8 cellular contexts compared by ENCODE assay signal in the genomic region with DNA sequence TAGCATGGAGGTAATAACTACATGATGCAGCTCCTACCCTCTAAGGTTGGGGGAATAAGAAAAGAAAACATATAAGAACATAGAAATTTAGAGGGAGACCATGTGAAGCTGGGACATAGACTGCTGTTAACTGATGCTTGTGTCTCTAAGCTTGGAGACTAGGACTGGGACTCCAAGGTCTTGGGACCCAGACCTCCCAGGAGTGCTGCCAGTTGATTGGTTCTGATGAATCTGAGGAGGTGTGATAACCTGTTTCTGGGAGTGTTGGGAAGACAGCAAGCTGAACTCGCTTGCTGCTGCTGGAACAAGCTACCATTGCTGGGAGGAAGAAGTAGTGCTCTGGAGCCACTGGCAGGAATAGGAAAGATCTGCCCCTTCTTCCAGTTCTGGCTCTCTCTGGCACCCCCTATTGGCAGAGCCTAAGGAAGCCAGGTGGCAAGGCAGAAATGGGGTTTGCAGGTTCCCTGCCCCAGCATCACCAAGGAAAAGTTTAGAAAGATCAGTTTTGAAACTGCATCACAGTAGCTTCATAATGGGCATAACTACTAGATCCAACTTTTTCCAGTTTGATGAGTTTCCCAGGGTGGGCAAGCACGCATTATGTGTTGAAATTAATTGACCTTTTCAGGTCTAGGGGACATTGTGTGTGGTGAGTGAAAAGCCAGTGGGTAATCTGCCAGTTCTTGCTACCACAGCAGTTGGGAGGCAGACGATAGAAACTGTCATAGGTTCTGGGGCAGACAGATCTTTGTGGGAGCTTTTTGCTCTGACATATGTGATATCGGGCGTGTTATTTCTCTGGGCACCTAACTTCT.
DNase-seq lines count a peak whose midpoint lies in the region; ATAC-seq and TF ChIP-seq lines count a peak whose summit lies in the region.

No MANE protein-coding gene starts in this region.

- H3K4me1 Mint-ChIP-seq in stimulated activated naive B cell treated with anti-CD40 and anti-IgM and Interleukin-4, amounts not matched to agents 10 μg/mL and 1 μg/mL and 100 μg/mL, for 72 hours, result peaks cover 41 to 49% of the 10 kb centered on the region in 2 donors

- H3K9me3 Mint-ChIP-seq in stimulated activated naive B cell treated with anti-CD40 and anti-IgM and Interleukin-4, amounts not matched to agents 10 μg/mL and 1 μg/mL and 100 μg/mL, for 72 hours, result peaks cover 0 to 1% of the 10 kb centered on the region in 2 donors

- TF ChIP-seq CTCF in LNCAP (IDR thresholded peaks at IDR 0.05), result peak; percentile 63

- peaks cover 19 to 41% of the 10 kb centered on the region in 2 donors for H3K36me3 Mint-ChIP-seq in stimulated activated naive B cell treated with anti-CD40 and anti-IgM and Interleukin-4, amounts not matched to agents 10 μg/mL and 1 μg/mL and 100 μg/mL, for 72 hours

- ATAC-seq in stimulated activated naive B cell treated with anti-CD40 and anti-IgM and Interleukin-4, amounts not matched to agents 10 μg/mL and 1 μg/mL and 100 μg/mL, for 72 hours (replicated peaks), result peak in 1 of 2 donors; percentile 25

- H3K27me3 Mint-ChIP-seq in stimulated activated naive B cell treated with anti-CD40 and anti-IgM and Interleukin-4, amounts not matched to agents 10 μg/mL and 1 μg/mL and 100 μg/mL, for 72 hours, result no peaks in the 10 kb centered on the region

- DNase-seq in DMS153 (lab: John Stamatoyannopoulos, UW) (peak; percentile 5), DMS153 treated with DMSO at 0.1 percent for 48 hours (lab: John Stamatoyannopoulos, UW; ENCODE audit: unreplicated experiment) (no peak), iPS DF 4.7 (ENCODE audit: extremely low read depth, low spot score) (peak; percentile 33), cerebellar cortex (ENCODE audit: low spot score) (no peak), NCI-H187 treated with DMSO at 0.1 percent for 48 hours (lab: John Stamatoyannopoulos, UW) (no peak)
- DNase-seq in activated CD4-positive, alpha-beta T cell treated with anti-CD3 and anti-CD28 coated beads, Interleukin-2, amount 50 U/mL, for 4 hours, result peak; percentile 4 to 6
- no peak for DNase-seq in stimulated activated naive B cell treated with anti-CD40 and anti-IgM and Interleukin-4, amounts not matched to agents 10 μg/mL and 1 μg/mL and 100 μg/mL, for 72 hours

- H3K4me3 Mint-ChIP-seq in stimulated activated naive B cell treated with anti-CD40 and anti-IgM and Interleukin-4, amounts not matched to agents 10 μg/mL and 1 μg/mL and 100 μg/mL, for 72 hours, result peak overlapping the region in 1 of 2 donors; percentile 4

- H3K27ac Mint-ChIP-seq in stimulated activated naive B cell treated with anti-CD40 and anti-IgM and Interleukin-4, amounts not matched to agents 10 μg/mL and 1 μg/mL and 100 μg/mL, for 72 hours, result peak overlapping the region; percentile 40

Comparison
In these comparisons a context has a peak if more than half of its experiments do, and no peak if none do; other contexts are left out.
1. DNase-seq: peak in DMS153 (single experiment), activated CD4-positive, alpha-beta T cell treated with anti-CD3 and anti-CD28 coated beads, Interleukin-2, amount 50 U/mL, for 4 hours (2 of 2) and iPS DF 4.7 (single experiment); none in DMS153 treated with DMSO at 0.1 percent for 48 hours (single experiment), stimulated activated naive B cell treated with anti-CD40 and anti-IgM and Interleukin-4, amounts not matched to agents 10 μg/mL and 1 μg/mL and 100 μg/mL, for 72 hours (single experiment), cerebellar cortex (single experiment) and NCI-H187 treated with DMSO at 0.1 percent for 48 hours (single experiment).